ENCODE assay signal across 6 cellular contexts in genomic region chr1:196801920-196802319, GRCh38. TPM values are rescaled to one million over a fixed set of nuclear protein-coding genes. Genes with fewer than 3 reads are reported as not detected.
"Had no signal": no experiment of that assay in that cellular context is flagged by ENCODE, and none has a peak within 500 bp of the region (broad histone marks: within the 10 kb centered on the region; RNA-seq: fewer than 3 reads in every experiment).

No MANE protein-coding gene starts in this region.

RNA-seq across cellular contexts. Expression of gene CFHR1, which starts 17.6 kb away (rescaled TPM):
- total RNA-seq: M059J, PC-3, Peyer's patch, Right ventricle myocardium superior, SJSA1 had no signal

RNA-seq across cellular contexts. Expression of gene CFHR3, which starts 27.3 kb away (rescaled TPM):
- total RNA-seq: M059J, PC-3, Peyer's patch, SJSA1, T-cell had no signal
